In the genomic region with DNA sequence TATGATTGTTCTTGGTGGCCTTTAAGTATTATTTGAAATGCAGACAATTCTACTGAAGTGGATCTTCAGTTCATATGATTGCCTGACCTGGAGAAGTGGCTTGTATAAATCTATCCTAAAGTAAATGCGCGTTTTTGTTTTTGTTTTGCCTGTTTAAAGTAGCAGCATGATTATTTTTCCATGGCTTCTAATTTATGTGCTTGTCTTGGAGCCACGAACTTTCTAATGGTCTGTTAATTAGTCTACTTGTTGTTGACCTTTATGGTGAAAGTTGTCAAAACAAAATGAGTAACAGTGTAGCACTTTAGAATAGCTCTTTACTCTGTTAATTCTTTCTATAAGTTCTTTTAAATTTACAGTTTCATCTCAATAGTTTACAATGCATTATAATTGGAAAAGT, we compare ENCODE assay signal across 9 cellular contexts. TPM values are rescaled to one million over a fixed set of nuclear protein-coding genes. Genes with fewer than 3 reads are reported as not detected.
DNase-seq lines count a peak whose midpoint lies in the region; ATAC-seq and TF ChIP-seq lines count a peak whose summit lies in the region.
"Had no signal": no experiment of that assay in that cellular context is flagged by ENCODE, and none has a peak within 500 bp of the region (broad histone marks: within the 10 kb centered on the region; RNA-seq: fewer than 3 reads in every experiment).

No MANE protein-coding gene starts in this region.

- no peak for TF ChIP-seq CTCF in HEK293 (tag by site-specific recombination; IDR thresholded peaks at IDR 0.05)
- TF ChIP-seq CTCF in WI38 (IDR thresholded peaks at IDR 0.05; ENCODE audit: low read depth, low read length) = no peak
- TF ChIP-seq CTCF in glutamatergic neuron (IDR thresholded peaks at IDR 0.05; ENCODE audit: partially characterized antibody, unreplicated experiment) = no peak

- H3K27ac ChIP-seq in HEK293 (ENCODE audit: extremely low read depth, low read depth, low read length) (no peak overlapping the region), skin epidermis (peak overlapping the region in 17 of 21 experiments; percentile 94 to 100 (median 98))

- H3K36me3 Mint-ChIP-seq in glutamatergic neuron (ENCODE audit: unreplicated experiment) = peaks cover 18% of the 10 kb centered on the region

- peaks cover 34% of the 10 kb centered on the region for H3K4me1 Mint-ChIP-seq in glutamatergic neuron (ENCODE audit: low read depth, unreplicated experiment)

- peaks cover 20% of the 10 kb centered on the region for H3K4me1 ChIP-seq in HEK293 (ENCODE audit: control insufficient read depth, insufficient read depth, low read length)

- no peak for ATAC-seq in HG03442 (IDR thresholded peaks at IDR 0.05; ENCODE audit: unreplicated experiment)

- peak overlapping the region; percentile 100 for H3K4me3 Mint-ChIP-seq in glutamatergic neuron (ENCODE audit: unreplicated experiment)

- H3K27ac Mint-ChIP-seq in glutamatergic neuron (ENCODE audit: unreplicated experiment) = peak overlapping the region; percentile 99

- H3K4me3 ChIP-seq in HEK293 (ENCODE audit: low read depth, low read length) (peak overlapping the region; percentile 83), WI38 (ENCODE audit: low read depth, low read length) (peak overlapping the region; percentile 80), skin epidermis (peak overlapping the region; percentile 62 to 96 (median 83))

- H3K36me3 ChIP-seq in HEK293 (ENCODE audit: control insufficient read depth in 2 of 2, insufficient read depth in 1 of 2, low read length in 2 of 2) = peaks cover 29 to 41% of the 10 kb centered on the region in 2 experiments

- CTCF ChIA-PET in HEK293 (lab: Yijun Ruan, JAX) = interaction anchor here (2.6 kb wide), 1 partner anchor 100 kb away, joined by 9 read pairs; no protein-coding TSS in a partner anchor

- no peak for DNase-seq in glutamatergic neuron
- no peak for DNase-seq in T1000 (lab: John Stamatoyannopoulos, UW)
- DNase-seq in DMS53 (lab: John Stamatoyannopoulos, UW) = no peak
- DNase-seq in 8988T = no peak
- DNase-seq: GOT3 had no signal

- POLR2A ChIA-PET in HEK293 (lab: Yijun Ruan, JAX) = no interaction called here

- H3K9me3 ChIP-seq in HEK293 (ENCODE audit: control insufficient read depth, insufficient read depth, low read depth, low read length) = no peaks in the 10 kb centered on the region

- peaks cover 16% of the 10 kb centered on the region for H3K9me3 Mint-ChIP-seq in glutamatergic neuron (ENCODE audit: unreplicated experiment)

- H3K27me3 Mint-ChIP-seq in glutamatergic neuron (ENCODE audit: unreplicated experiment) = peaks cover 17% of the 10 kb centered on the region

TF ChIP-seq in HEK293, 187 proteins besides CTCF, POLR2A, EP300 and RAD21 (continues in another document):
- TF ChIP-seq ZSCAN16 (tag by site-specific recombination; IDR thresholded peaks at IDR 0.05) (no peak), ZNF354C (tag by site-specific recombination; IDR thresholded peaks at IDR 0.05; ENCODE audit: borderline replicate concordance, low read depth) (no peak), ZNF112 (tag by site-specific recombination; IDR thresholded peaks at IDR 0.05) (no peak), ZBTB17 (tag by site-specific recombination; IDR thresholded peaks at IDR 0.05) (no peak), SP7 (tag by site-specific recombination; IDR thresholded peaks at IDR 0.05) (0 out of 2 replicates have a peak, but pooled peaks have one; percentile 9), OSR2 (tag by site-specific recombination; IDR thresholded peaks at IDR 0.05) (0 out of 2 replicates have a peak, but pooled peaks have one; percentile 36), ZNF239 (tag by site-specific recombination; IDR thresholded peaks at IDR 0.05) (no peak), ZNF571 (tag by site-specific recombination; IDR thresholded peaks at IDR 0.05) (no peak)
- TF ChIP-seq, protein P1, sequence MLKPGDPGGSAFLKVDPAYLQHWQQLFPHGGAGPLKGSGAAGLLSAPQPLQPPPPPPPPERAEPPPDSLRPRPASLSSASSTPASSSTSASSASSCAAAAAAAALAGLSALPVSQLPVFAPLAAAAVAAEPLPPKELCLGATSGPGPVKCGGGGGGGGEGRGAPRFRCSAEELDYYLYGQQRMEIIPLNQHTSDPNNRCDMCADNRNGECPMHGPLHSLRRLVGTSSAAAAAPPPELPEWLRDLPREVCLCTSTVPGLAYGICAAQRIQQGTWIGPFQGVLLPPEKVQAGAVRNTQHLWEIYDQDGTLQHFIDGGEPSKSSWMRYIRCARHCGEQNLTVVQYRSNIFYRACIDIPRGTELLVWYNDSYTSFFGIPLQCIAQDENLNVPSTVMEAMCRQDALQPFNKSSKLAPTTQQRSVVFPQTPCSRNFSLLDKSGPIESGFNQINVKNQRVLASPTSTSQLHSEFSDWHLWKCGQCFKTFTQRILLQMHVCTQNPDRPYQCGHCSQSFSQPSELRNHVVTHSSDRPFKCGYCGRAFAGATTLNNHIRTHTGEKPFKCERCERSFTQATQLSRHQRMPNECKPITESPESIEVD (tag by site-specific recombination; IDR thresholded peaks at IDR 0.05) = peak; percentile 55
- TF ChIP-seq, protein P2, sequence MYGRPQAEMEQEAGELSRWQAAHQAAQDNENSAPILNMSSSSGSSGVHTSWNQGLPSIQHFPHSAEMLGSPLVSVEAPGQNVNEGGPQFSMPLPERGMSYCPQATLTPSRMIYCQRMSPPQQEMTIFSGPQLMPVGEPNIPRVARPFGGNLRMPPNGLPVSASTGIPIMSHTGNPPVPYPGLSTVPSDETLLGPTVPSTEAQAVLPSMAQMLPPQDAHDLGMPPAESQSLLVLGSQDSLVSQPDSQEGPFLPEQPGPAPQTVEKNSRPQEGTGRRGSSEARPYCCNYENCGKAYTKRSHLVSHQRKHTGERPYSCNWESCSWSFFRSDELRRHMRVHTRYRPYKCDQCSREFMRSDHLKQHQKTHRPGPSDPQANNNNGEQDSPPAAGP (tag by site-specific recombination; IDR thresholded peaks at IDR 0.05) = no peak
- TF ChIP-seq, protein P3, sequence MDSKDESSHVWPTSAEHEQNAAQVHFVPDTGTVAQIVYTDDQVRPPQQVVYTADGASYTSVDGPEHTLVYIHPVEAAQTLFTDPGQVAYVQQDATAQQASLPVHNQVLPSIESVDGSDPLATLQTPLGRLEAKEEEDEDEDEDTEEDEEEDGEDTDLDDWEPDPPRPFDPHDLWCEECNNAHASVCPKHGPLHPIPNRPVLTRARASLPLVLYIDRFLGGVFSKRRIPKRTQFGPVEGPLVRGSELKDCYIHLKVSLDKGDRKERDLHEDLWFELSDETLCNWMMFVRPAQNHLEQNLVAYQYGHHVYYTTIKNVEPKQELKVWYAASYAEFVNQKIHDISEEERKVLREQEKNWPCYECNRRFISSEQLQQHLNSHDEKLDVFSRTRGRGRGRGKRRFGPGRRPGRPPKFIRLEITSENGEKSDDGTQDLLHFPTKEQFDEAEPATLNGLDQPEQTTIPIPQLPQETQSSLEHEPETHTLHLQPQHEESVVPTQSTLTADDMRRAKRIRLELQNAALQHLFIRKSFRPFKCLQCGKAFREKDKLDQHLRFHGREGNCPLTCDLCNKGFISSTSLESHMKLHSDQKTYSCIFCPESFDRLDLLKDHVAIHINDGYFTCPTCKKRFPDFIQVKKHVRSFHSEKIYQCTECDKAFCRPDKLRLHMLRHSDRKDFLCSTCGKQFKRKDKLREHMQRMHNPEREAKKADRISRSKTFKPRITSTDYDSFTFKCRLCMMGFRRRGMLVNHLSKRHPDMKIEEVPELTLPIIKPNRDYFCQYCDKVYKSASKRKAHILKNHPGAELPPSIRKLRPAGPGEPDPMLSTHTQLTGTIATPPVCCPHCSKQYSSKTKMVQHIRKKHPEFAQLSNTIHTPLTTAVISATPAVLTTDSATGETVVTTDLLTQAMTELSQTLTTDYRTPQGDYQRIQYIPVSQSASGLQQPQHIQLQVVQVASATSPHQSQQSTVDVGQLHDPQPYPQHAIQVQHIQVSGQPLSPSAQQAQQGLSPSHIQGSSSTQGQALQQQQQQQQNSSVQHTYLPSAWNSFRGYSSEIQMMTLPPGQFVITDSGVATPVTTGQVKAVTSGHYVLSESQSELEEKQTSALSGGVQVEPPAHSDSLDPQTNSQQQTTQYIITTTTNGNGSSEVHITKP (tag by site-specific recombination; IDR thresholded peaks at IDR 0.05) = no peak
- TF ChIP-seq, protein P4, sequence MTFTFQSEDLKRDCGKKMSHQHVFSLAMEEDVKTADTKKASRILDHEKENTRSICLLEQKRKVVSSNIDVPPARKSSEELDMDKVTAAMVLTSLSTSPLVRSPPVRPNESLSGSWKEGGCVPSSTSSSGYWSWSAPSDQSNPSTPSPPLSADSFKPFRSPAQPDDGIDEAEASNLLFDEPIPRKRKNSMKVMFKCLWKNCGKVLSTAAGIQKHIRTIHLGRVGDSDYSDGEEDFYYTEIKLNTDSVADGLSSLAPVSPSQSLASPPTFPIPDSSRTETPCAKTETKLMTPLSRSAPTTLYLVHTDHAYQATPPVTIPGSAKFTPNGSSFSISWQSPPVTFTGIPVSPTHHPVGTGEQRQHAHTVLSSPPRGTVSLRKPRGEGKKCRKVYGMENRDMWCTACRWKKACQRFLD (tag by site-specific recombination; IDR thresholded peaks at IDR 0.05) = no peak
- TF ChIP-seq, protein P5, sequence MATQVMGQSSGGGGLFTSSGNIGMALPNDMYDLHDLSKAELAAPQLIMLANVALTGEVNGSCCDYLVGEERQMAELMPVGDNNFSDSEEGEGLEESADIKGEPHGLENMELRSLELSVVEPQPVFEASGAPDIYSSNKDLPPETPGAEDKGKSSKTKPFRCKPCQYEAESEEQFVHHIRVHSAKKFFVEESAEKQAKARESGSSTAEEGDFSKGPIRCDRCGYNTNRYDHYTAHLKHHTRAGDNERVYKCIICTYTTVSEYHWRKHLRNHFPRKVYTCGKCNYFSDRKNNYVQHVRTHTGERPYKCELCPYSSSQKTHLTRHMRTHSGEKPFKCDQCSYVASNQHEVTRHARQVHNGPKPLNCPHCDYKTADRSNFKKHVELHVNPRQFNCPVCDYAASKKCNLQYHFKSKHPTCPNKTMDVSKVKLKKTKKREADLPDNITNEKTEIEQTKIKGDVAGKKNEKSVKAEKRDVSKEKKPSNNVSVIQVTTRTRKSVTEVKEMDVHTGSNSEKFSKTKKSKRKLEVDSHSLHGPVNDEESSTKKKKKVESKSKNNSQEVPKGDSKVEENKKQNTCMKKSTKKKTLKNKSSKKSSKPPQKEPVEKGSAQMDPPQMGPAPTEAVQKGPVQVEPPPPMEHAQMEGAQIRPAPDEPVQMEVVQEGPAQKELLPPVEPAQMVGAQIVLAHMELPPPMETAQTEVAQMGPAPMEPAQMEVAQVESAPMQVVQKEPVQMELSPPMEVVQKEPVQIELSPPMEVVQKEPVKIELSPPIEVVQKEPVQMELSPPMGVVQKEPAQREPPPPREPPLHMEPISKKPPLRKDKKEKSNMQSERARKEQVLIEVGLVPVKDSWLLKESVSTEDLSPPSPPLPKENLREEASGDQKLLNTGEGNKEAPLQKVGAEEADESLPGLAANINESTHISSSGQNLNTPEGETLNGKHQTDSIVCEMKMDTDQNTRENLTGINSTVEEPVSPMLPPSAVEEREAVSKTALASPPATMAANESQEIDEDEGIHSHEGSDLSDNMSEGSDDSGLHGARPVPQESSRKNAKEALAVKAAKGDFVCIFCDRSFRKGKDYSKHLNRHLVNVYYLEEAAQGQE (tag by site-specific recombination; IDR thresholded peaks at IDR 0.05) = no peak

RNA-seq across cellular contexts. Expression of a gene that starts 1.7 kb away (rescaled TPM):
- total RNA-seq in glutamatergic neuron (ENCODE audit: unreplicated experiment) = 277 TPM

RNA-seq across cellular contexts. Expression of a gene that starts 56.6 kb away (rescaled TPM):
- 252 TPM for total RNA-seq in glutamatergic neuron (ENCODE audit: unreplicated experiment)
